In the genomic region with DNA sequence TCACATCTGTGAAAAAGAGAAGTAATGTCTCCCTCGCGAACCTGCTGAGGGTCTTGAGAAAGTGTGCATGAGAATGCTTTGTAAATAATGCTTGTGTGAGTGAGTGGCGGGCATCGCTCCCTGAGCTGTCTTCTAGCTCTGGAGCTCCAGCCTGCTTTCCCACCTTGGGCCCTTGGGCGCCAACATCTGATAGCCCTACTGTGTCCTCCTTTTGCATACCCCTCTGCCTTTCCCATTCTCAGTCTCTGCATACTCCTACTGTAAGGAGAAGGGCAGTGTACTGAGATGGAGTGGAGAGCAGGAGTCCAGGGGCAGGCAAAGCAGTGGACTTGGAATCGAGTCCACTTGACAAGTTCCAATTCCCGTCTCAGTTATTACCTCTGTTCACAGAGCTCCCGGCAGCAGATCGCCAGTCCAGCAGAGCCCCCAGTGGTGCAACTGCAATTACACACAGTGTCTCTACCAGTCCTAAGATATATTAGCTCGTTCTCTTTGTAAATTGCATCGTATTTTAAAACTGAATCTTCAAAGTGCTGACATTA, we compare ENCODE assay signal across 11 cellular contexts. TPM values are rescaled to one million over a fixed set of nuclear protein-coding genes. Genes with fewer than 3 reads are reported as not detected.
DNase-seq lines count a peak whose midpoint lies in the region; ATAC-seq, FAIRE-seq and TF ChIP-seq lines count a peak whose summit lies in the region.
"Had no signal": no experiment of that assay in that cellular context is flagged by ENCODE, and none has a peak within 500 bp of the region (broad histone marks: within the 10 kb centered on the region; RNA-seq: fewer than 3 reads in every experiment).

No MANE protein-coding gene starts in this region.

- no peaks in the 10 kb centered on the region for H3K9me1 ChIP-seq in K562 (ENCODE audit: control insufficient read depth, insufficient read depth, low read length)

- no peak for TF ChIP-seq POLR2A in K562 (conservative IDR thresholded peaks at IDR 0.05)

- FAIRE-seq in K562 (lab: Jason Lieb, UNC): peak; percentile 6

- H4K20me1 ChIP-seq in K562 (replicated peaks; ENCODE audit: control insufficient read depth, insufficient read depth, low read length): peaks cover 4% of the 10 kb centered on the region

- TF ChIP-seq EP300 in Ishikawa (IDR thresholded peaks at IDR 0.05; ENCODE audit: borderline replicate concordance) (no peak), K562 (IDR thresholded peaks at IDR 0.05; ENCODE audit: low read length) (no peak)

- peak; percentile 52 for DNase-seq in activated CD4-positive, alpha-beta T cell treated with anti-CD3 and anti-CD28 coated beads, Interleukin-2, amount 10 ng/mL, durations not matched to agents 24 days and 14 days
- no peak for DNase-seq in activated CD4-positive, alpha-beta T cell treated with anti-CD3 and anti-CD28 coated beads for 1 hour
- DNase-seq in K562 (ENCODE audit: extremely low read depth in 1 of 4, low spot score in 3 of 4): peak in 3 of 4 experiments; percentile 29 to 44 (median 31)
- DNase-seq in stimulated activated effector memory CD8-positive, alpha-beta T cell treated with anti-CD3 and anti-CD28 coated beads, Interleukin-12 subunit alpha, Interleukin-12 subunit beta, amount 100 ng/mL, for 72 hours (ENCODE audit: low spot score in 2 of 2): no peak
- no peak for DNase-seq in Ammon's horn (ENCODE audit: low spot score)
- DNase-seq in stimulated activated CD4-positive, alpha-beta T cell treated with anti-CD3 and anti-CD28 coated beads, Interleukin-2, amount 100 ng/mL, for 48 hours: no peak
- no peak for DNase-seq in Calu3
- DNase-seq: NCI-H526 treated with DMSO at 0.1 percent for 48 hours had no signal

- H3K4me2 ChIP-seq in K562 (ENCODE audit: insufficient read depth, low read length): no peak overlapping the region

- in situ Hi-C loops in K562 (cut with MboI): no loop called here

- H3K4me3 Mint-ChIP-seq in activated CD4-positive, alpha-beta T cell treated with anti-CD3 and anti-CD28 coated beads, Interleukin-2, amount 10 ng/mL, durations not matched to agents 24 days and 14 days: peak overlapping the region; percentile 37
- H3K4me3 Mint-ChIP-seq in stimulated activated effector memory CD8-positive, alpha-beta T cell treated with anti-CD3 and anti-CD28 coated beads, Interleukin-12 subunit alpha, Interleukin-12 subunit beta, amount 100 ng/mL, for 72 hours: peak overlapping the region; percentile 68
- H3K4me3 Mint-ChIP-seq in Calu3 (ENCODE audit: low read depth, unreplicated experiment): no peak overlapping the region

- peak; percentile 7; the same call in 1 of the 2 replicates for TF ChIP-seq RAD21 in Ishikawa (IDR thresholded peaks at IDR 0.05; ENCODE audit: low read depth)
- peak; percentile 52 to 57 for TF ChIP-seq RAD21 in K562 (CRISPR knock-in tag; conservative IDR thresholded peaks at IDR 0.05 in 1 of 2, IDR thresholded peaks at IDR 0.05 in 1 of 2)

- H2AFZ ChIP-seq in K562 (ENCODE audit: low read depth, low read length): no peak overlapping the region

- H3K27ac ChIP-seq in K562 (ENCODE audit: extremely low read depth, low read depth, low read length): no peak overlapping the region

- CTCF ChIA-PET in K562 (lab: Yijun Ruan, JAX; ENCODE audit: low intra/inter-chr PET ratio) (interaction anchor here (0.6 to 1.8 kb wide), 3 partner anchors 28 to 163 kb away, joined by 3 to 9 read pairs (median 5); no protein-coding TSS in a partner anchor), Calu3 (lab: Charles Lee) (interaction anchor here (1.2 kb wide), 2 partner anchors 22 to 35 kb away, joined by 3 read pairs; no protein-coding TSS in a partner anchor)

- H3K9ac ChIP-seq in K562 (ENCODE audit: insufficient read depth in 1 of 2, low read depth in 2 of 2, low read length in 2 of 2): no peak overlapping the region

- intact Hi-C loops in activated CD4-positive, alpha-beta T cell treated with anti-CD3 and anti-CD28 coated beads, Interleukin-2, amount 10 ng/mL, durations not matched to agents 24 days and 14 days (cut with micrococcal nuclease): no loop called here
- intact Hi-C loops in K562 (cut with micrococcal nuclease): no loop called here
- intact Hi-C loops in Calu3 (cut with micrococcal nuclease; ENCODE audit: unreplicated experiment): no loop called here

- no peak overlapping the region for H3K4me3 ChIP-seq in K562

- H3K27me3 ChIP-seq in K562 (ENCODE audit: control insufficient read depth in 2 of 2, insufficient read depth in 2 of 2, low read length in 2 of 2): peaks cover 25 to 59% of the 10 kb centered on the region in 2 experiments

- BruUV-seq in K562 (replicated peaks; lab: Mats Ljungman, UMichigan) (no TSS peak), Calu3 (replicated peaks; lab: Mats Ljungman, UMichigan) (no TSS peak)

- H3K27ac Mint-ChIP-seq in activated CD4-positive, alpha-beta T cell treated with anti-CD3 and anti-CD28 coated beads, Interleukin-2, amount 10 ng/mL, durations not matched to agents 24 days and 14 days: peak overlapping the region; percentile 55
- peak overlapping the region; percentile 95 for H3K27ac Mint-ChIP-seq in stimulated activated effector memory CD8-positive, alpha-beta T cell treated with anti-CD3 and anti-CD28 coated beads, Interleukin-12 subunit alpha, Interleukin-12 subunit beta, amount 100 ng/mL, for 72 hours
- H3K27ac Mint-ChIP-seq in Calu3 (ENCODE audit: unreplicated experiment): no peak overlapping the region

- H3K27me3 Mint-ChIP-seq in activated CD4-positive, alpha-beta T cell treated with anti-CD3 and anti-CD28 coated beads, Interleukin-2, amount 10 ng/mL, durations not matched to agents 24 days and 14 days: peaks cover 8% of the 10 kb centered on the region
- H3K27me3 Mint-ChIP-seq in Calu3 (ENCODE audit: unreplicated experiment): peaks cover 70% of the 10 kb centered on the region

- POLR2A ChIA-PET in K562 (lab: Yijun Ruan, JAX): interaction anchor here (0.6 to 3.4 kb wide), 3 partner anchors 14 to 234 kb away, joined by 3 to 16 read pairs (median 4); no protein-coding TSS in a partner anchor

- WGBS in K562 (ENCODE audit: insufficient coverage, low coverage, missing lambda C conversion rate): 5% methylated on average over 11 of the region's 11 CpGs

- H3K36me3 ChIP-seq in K562 (ENCODE audit: control insufficient read depth, insufficient read depth, low read length): no peaks in the 10 kb centered on the region

- H3K4me1 ChIP-seq in K562 (replicated peaks in 1 of 2; ENCODE audit: control insufficient read depth in 2 of 2, insufficient read depth in 2 of 2, low read length in 2 of 2): peaks cover 0 to 3% of the 10 kb centered on the region in 2 experiments; a peak in 2 of 5 replicates

- peak; percentile 48 to 70 (median 69) for TF ChIP-seq CTCF in K562 (IDR thresholded peaks at IDR 0.05 in 2 of 3, conservative IDR thresholded peaks at IDR 0.05 in 1 of 3; ENCODE audit: insufficient read depth in 2 of 3, low read depth in 1 of 3, low read length in 3 of 3)
- no peak for TF ChIP-seq CTCF in Calu3 (IDR thresholded peaks at IDR 0.05; ENCODE audit: unreplicated experiment)

- H3K4me1 Mint-ChIP-seq in activated CD4-positive, alpha-beta T cell treated with anti-CD3 and anti-CD28 coated beads, Interleukin-2, amount 10 ng/mL, durations not matched to agents 24 days and 14 days: peaks cover 24% of the 10 kb centered on the region
- peaks cover 59% of the 10 kb centered on the region for H3K4me1 Mint-ChIP-seq in stimulated activated effector memory CD8-positive, alpha-beta T cell treated with anti-CD3 and anti-CD28 coated beads, Interleukin-12 subunit alpha, Interleukin-12 subunit beta, amount 100 ng/mL, for 72 hours
- no peaks in the 10 kb centered on the region for H3K4me1 Mint-ChIP-seq in Calu3 (ENCODE audit: low read depth, unreplicated experiment)

- no peaks in the 10 kb centered on the region for H3K79me2 ChIP-seq in K562 (ENCODE audit: control insufficient read depth, insufficient read depth, low read length)

- peak; percentile 88 for ATAC-seq in K562
- ATAC-seq in stimulated activated effector memory CD8-positive, alpha-beta T cell treated with anti-CD3 and anti-CD28 coated beads, Interleukin-12 subunit alpha, Interleukin-12 subunit beta, amount 100 ng/mL, for 72 hours: no peak

- H3K9me3 ChIP-seq in K562 (replicated peaks; ENCODE audit: control insufficient read depth, insufficient read depth, low read depth, low read length): no peaks in the 10 kb centered on the region

- no peaks in the 10 kb centered on the region for H3K9me3 Mint-ChIP-seq in activated CD4-positive, alpha-beta T cell treated with anti-CD3 and anti-CD28 coated beads, Interleukin-2, amount 10 ng/mL, durations not matched to agents 24 days and 14 days
- no peaks in the 10 kb centered on the region for H3K9me3 Mint-ChIP-seq in stimulated activated effector memory CD8-positive, alpha-beta T cell treated with anti-CD3 and anti-CD28 coated beads, Interleukin-12 subunit alpha, Interleukin-12 subunit beta, amount 100 ng/mL, for 72 hours
- H3K9me3 Mint-ChIP-seq in Calu3 (ENCODE audit: low read depth, unreplicated experiment): no peaks in the 10 kb centered on the region

- no peaks in the 10 kb centered on the region for H3K36me3 Mint-ChIP-seq in activated CD4-positive, alpha-beta T cell treated with anti-CD3 and anti-CD28 coated beads, Interleukin-2, amount 10 ng/mL, durations not matched to agents 24 days and 14 days (ENCODE audit: low read depth)
- peaks cover 10% of the 10 kb centered on the region for H3K36me3 Mint-ChIP-seq in stimulated activated effector memory CD8-positive, alpha-beta T cell treated with anti-CD3 and anti-CD28 coated beads, Interleukin-12 subunit alpha, Interleukin-12 subunit beta, amount 100 ng/mL, for 72 hours
- H3K36me3 Mint-ChIP-seq in Calu3 (ENCODE audit: insufficient read depth, unreplicated experiment): no peaks in the 10 kb centered on the region

RNA-seq across cellular contexts. Expression of gene NCR2, which starts 0.9 kb away (rescaled TPM):
- not detected in 2 replicates for total RNA-seq in activated CD4-positive, alpha-beta T cell treated with anti-CD3 and anti-CD28 coated beads, Interleukin-2, amount 10 ng/mL, durations not matched to agents 24 days and 14 days
- not detected in 2 replicates for total RNA-seq in K562 (2011; cell fraction: chromatin; rRNA removed; ENCODE audit: low replicate concordance)
- total RNA-seq in K562 (2011; cell fraction: nucleolus; rRNA removed): not detected in 2 replicates
- not detected in 2 replicates for total RNA-seq in K562 (2011; cell fraction: nucleoplasm; rRNA removed)
- total RNA-seq in K562 (2014; rRNA removed) (not detected in 2 replicates), K562 (2014; rRNA removed; fragmentation: Illumina TruSeq; extraction: Trizol) (not detected in 2 replicates), K562 (2015; rRNA removed; fragmentation: Illumina TruSeq; extraction: Trizol) (not detected in 2 replicates), K562 (2021) (not detected in 2 replicates), Calu3 (2022) (not detected in 2 replicates)
- polyA plus RNA-seq in K562 (2011; rRNA removed) (not detected in 2 replicates), K562 (2014; fragmentation: Illumina TruSeq; extraction: Trizol) (not detected in 2 replicates), K562 (2014; fragmentation: Nextera tagmentation; extraction: Ambion mirVana) (not detected), K562 (2014; rRNA removed) (not detected in 2 replicates)
- not detected in 2 replicates for polyA plus RNA-seq in K562 (2011; cell fraction: cytosol; rRNA removed)
- not detected in 2 replicates for polyA plus RNA-seq in K562 (2011; cell fraction: nucleus; rRNA removed)
- not detected in 2 replicates for polyA plus RNA-seq in K562 (2012)
- polyA minus RNA-seq in K562 (2011; rRNA and poly(A)+ RNA removed): not detected in 2 replicates
- not detected in 2 replicates for polyA minus RNA-seq in K562 (2011; cell fraction: cytosol; rRNA and poly(A)+ RNA removed)
- not detected in 2 replicates for polyA minus RNA-seq in K562 (2011; cell fraction: nucleus; rRNA and poly(A)+ RNA removed)
- total RNA-seq: liver, temporal lobe had no signal
- polyA plus RNA-seq: liver had no signal

RNA-seq across cellular contexts. Expression of gene TREM1, which starts 48.1 kb away (rescaled TPM):
- total RNA-seq in activated CD4-positive, alpha-beta T cell treated with anti-CD3 and anti-CD28 coated beads, Interleukin-2, amount 10 ng/mL, durations not matched to agents 24 days and 14 days: 0.43 TPM in 1 of 2 replicates, not detected in the other
- total RNA-seq in K562 (2011; cell fraction: chromatin; rRNA removed; ENCODE audit: low replicate concordance): not detected in 2 replicates
- not detected in 2 replicates for total RNA-seq in K562 (2011; cell fraction: nucleolus; rRNA removed)
- total RNA-seq in K562 (2011; cell fraction: nucleoplasm; rRNA removed): not detected in 2 replicates
- not detected in 2 replicates for total RNA-seq in K562 (2014; rRNA removed)
- not detected in 2 replicates for total RNA-seq in K562 (2014; rRNA removed; fragmentation: Illumina TruSeq; extraction: Trizol)
- total RNA-seq in K562 (2015; rRNA removed; fragmentation: Illumina TruSeq; extraction: Trizol): not detected in 2 replicates
- total RNA-seq in K562 (2021): not detected in 2 replicates
- not detected in 2 replicates for polyA plus RNA-seq in K562 (2011; rRNA removed)
- not detected in 2 replicates for polyA plus RNA-seq in K562 (2011; cell fraction: cytosol; rRNA removed)
- not detected in 2 replicates for polyA plus RNA-seq in K562 (2011; cell fraction: nucleus; rRNA removed)
- 0.55 TPM in 1 of 2 replicates, not detected in the other for polyA plus RNA-seq in K562 (2012)
- polyA plus RNA-seq in K562 (2014; fragmentation: Illumina TruSeq; extraction: Trizol): not detected in 2 replicates
- not detected for polyA plus RNA-seq in K562 (2014; fragmentation: Nextera tagmentation; extraction: Ambion mirVana)
- polyA plus RNA-seq in K562 (2014; rRNA removed): not detected in 2 replicates
- polyA minus RNA-seq in K562 (2011; rRNA and poly(A)+ RNA removed): not detected in 2 replicates
- not detected in 2 replicates for polyA minus RNA-seq in K562 (2011; cell fraction: cytosol; rRNA and poly(A)+ RNA removed)
- polyA minus RNA-seq in K562 (2011; cell fraction: nucleus; rRNA and poly(A)+ RNA removed): not detected in 2 replicates
- total RNA-seq in Calu3 (2022): 1.2 and 1.4 TPM in 2 replicates

Comparison
In these comparisons a context has a peak if more than half of its experiments do, and no peak if none do; other contexts are left out.
1. DNase-seq: peak in activated CD4-positive, alpha-beta T cell treated with anti-CD3 and anti-CD28 coated beads, Interleukin-2, amount 10 ng/mL, durations not matched to agents 24 days and 14 days (single experiment) and K562 (3 of 4); none in activated CD4-positive, alpha-beta T cell treated with anti-CD3 and anti-CD28 coated beads for 1 hour (single experiment), stimulated activated effector memory CD8-positive, alpha-beta T cell treated with anti-CD3 and anti-CD28 coated beads, Interleukin-12 subunit alpha, Interleukin-12 subunit beta, amount 100 ng/mL, for 72 hours (0 of 2), Ammon's horn (single experiment), stimulated activated CD4-positive, alpha-beta T cell treated with anti-CD3 and anti-CD28 coated beads, Interleukin-2, amount 100 ng/mL, for 48 hours (0 of 2) and Calu3 (single experiment).